In the genomic region with DNA sequence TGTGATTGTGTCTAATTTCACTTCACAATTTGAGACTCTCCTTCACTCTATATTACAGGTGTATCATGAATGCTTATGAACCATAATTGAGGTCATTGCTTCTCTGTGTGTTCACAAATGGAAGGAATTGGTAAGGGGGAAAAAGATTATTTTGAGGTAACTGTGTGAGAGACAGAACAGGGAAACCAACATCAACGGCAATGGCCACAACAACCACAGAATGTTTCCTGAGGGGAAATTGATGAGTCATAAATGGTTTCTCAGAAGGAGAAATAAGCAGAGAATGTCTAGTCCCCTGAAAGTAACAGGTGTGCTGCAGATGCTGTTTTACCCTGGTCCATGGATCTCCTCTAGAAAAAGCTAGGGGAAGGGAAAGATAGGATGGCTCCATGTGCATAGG, we compare ENCODE assay signal across 10 cellular contexts.
DNase-seq lines count a peak whose midpoint lies in the region; ATAC-seq, FAIRE-seq and TF ChIP-seq lines count a peak whose summit lies in the region.
"Had no signal": no experiment of that assay in that cellular context is flagged by ENCODE, and none has a peak within 500 bp of the region (broad histone marks: within the 10 kb centered on the region; RNA-seq: fewer than 3 reads in every experiment).

No MANE protein-coding gene starts in this region.

- peaks cover 7% of the 10 kb centered on the region for H3K9me3 Mint-ChIP-seq in T-helper 2 cell treated with Interferon-gamma antibody and Interleukin-4, amounts not matched to agents 5 μg/mL and 100 μg/mL, for 36 hours
- H3K9me3 Mint-ChIP-seq in CD4-positive, alpha-beta memory T cell: peaks cover 0 to 7% (median 1%) of the 10 kb centered on the region in 8 donors

- H3K4me3 ChIP-seq in DND-41 (ENCODE audit: low read depth in 1 of 2, low read length in 2 of 2) (peak overlapping the region in 1 of 2 experiments; percentile 15; a peak in 2 of 4 replicates), pancreas (no peak overlapping the region)
- no peak overlapping the region for H3K4me3 ChIP-seq in CD4-positive, alpha-beta memory T cell (ENCODE audit: low read length in 2 of 2)
- H3K4me3 ChIP-seq: cardiac muscle cell, PC-9 had no signal

- CTCF ChIA-PET in CD4-positive, alpha-beta memory T cell (lab: Charles Lee; ENCODE audit: partially characterized antibody): no interaction called here

- peak overlapping the region; percentile 54 for H3K4me2 ChIP-seq in DND-41 (ENCODE audit: insufficient read depth, low read length)
- H3K4me2 ChIP-seq: PC-9 had no signal

- no peak overlapping the region for H3K27ac Mint-ChIP-seq in T-helper 2 cell treated with Interferon-gamma antibody and Interleukin-4, amounts not matched to agents 5 μg/mL and 100 μg/mL, for 36 hours
- no peak overlapping the region for H3K27ac Mint-ChIP-seq in CD4-positive, alpha-beta memory T cell

- peak overlapping the region; percentile 18; the same call in 1 of the 2 replicates for H2AFZ ChIP-seq in DND-41 (ENCODE audit: low read depth, low read length)
- H2AFZ ChIP-seq: PC-9 had no signal

- H3K79me2 ChIP-seq in DND-41 (ENCODE audit: insufficient read depth, low read length): no peaks in the 10 kb centered on the region

- H3K27ac ChIP-seq in DND-41 (ENCODE audit: low read length) (peak overlapping the region; percentile 84), pancreas (no peak overlapping the region), substantia nigra (ENCODE audit: low read depth, low read length, poor library complexity, severe bottlenecking) (no peak overlapping the region)
- no peak overlapping the region for H3K27ac ChIP-seq in CD4-positive, alpha-beta memory T cell (ENCODE audit: low read depth, low read length)
- H3K27ac ChIP-seq: cardiac muscle cell, PC-9 had no signal

- H3K36me3 ChIP-seq in DND-41 (ENCODE audit: insufficient read depth, low read length) (no peaks in the 10 kb centered on the region), pancreas (no peaks in the 10 kb centered on the region)
- H3K36me3 ChIP-seq in CD4-positive, alpha-beta memory T cell (ENCODE audit: insufficient read depth, low read length): no peaks in the 10 kb centered on the region
- H3K36me3 ChIP-seq: cardiac muscle cell had no signal

- ATAC-seq in DND-41 (ENCODE audit: insufficient read depth, low read depth) (peak; percentile 84), GM19328 (IDR thresholded peaks at IDR 0.05; ENCODE audit: unreplicated experiment) (peak; percentile 80), HG03045 (IDR thresholded peaks at IDR 0.05; ENCODE audit: unreplicated experiment) (peak; percentile 94), pancreas (no peak)

- H3K9me3 ChIP-seq in DND-41 (ENCODE audit: insufficient read depth, low read length, severe bottlenecking): no peaks in the 10 kb centered on the region
- H3K9me3 ChIP-seq in CD4-positive, alpha-beta memory T cell (ENCODE audit: control insufficient read depth in 1 of 2, low read length in 2 of 2): no peaks in the 10 kb centered on the region
- no peaks in the 10 kb centered on the region for H3K9me3 ChIP-seq in pancreas

- intact Hi-C loops in CD4-positive, alpha-beta memory T cell (cut with micrococcal nuclease): no loop called here
- intact Hi-C loops in pancreas (cut with DNase I): no loop called here

- peak overlapping the region; percentile 64 for H3K4me3 Mint-ChIP-seq in T-helper 2 cell treated with Interferon-gamma antibody and Interleukin-4, amounts not matched to agents 5 μg/mL and 100 μg/mL, for 36 hours
- no peak overlapping the region for H3K4me3 Mint-ChIP-seq in CD4-positive, alpha-beta memory T cell

- POLR2A ChIA-PET in CD4-positive, alpha-beta memory T cell (lab: Charles Lee; ENCODE audit: partially characterized antibody): no interaction called here

- H3K4me1 Mint-ChIP-seq in T-helper 2 cell treated with Interferon-gamma antibody and Interleukin-4, amounts not matched to agents 5 μg/mL and 100 μg/mL, for 36 hours (ENCODE audit: low read depth): peaks cover 42% of the 10 kb centered on the region
- H3K4me1 Mint-ChIP-seq in CD4-positive, alpha-beta memory T cell: peaks cover 0 to 11% (median 9%) of the 10 kb centered on the region in 4 donors

- DNase-seq in DND-41 (peak; percentile 81), pancreas (no peak), substantia nigra (lab: John Stamatoyannopoulos, UW) (no peak), NCI-H146 (lab: John Stamatoyannopoulos, UW) (no peak)
- DNase-seq in T-helper 2 cell treated with Interferon-gamma antibody and Interleukin-4, amounts not matched to agents 5 μg/mL and 100 μg/mL, for 36 hours (ENCODE audit: low spot score): peak; percentile 64
- DNase-seq in CD4-positive, alpha-beta memory T cell: no peak
- DNase-seq: PC-9 had no signal

- H3K27me3 ChIP-seq in DND-41 (ENCODE audit: insufficient read depth, low read length, poor library complexity): no peaks in the 10 kb centered on the region
- no peaks in the 10 kb centered on the region for H3K27me3 ChIP-seq in CD4-positive, alpha-beta memory T cell (ENCODE audit: insufficient read depth, low read length)
- no peaks in the 10 kb centered on the region for H3K27me3 ChIP-seq in pancreas
- H3K27me3 ChIP-seq: cardiac muscle cell had no signal

- peak overlapping the region; percentile 37 for H3K9ac ChIP-seq in DND-41 (ENCODE audit: low read depth, low read length)

- 57 to 72% methylated on average over 1 of the region's 1 CpG for WGBS in pancreas, 2 donors

- TF ChIP-seq CTCF in DND-41 (IDR thresholded peaks at IDR 0.05; ENCODE audit: borderline replicate concordance, extremely low read depth, low read length, poor library complexity, severe bottlenecking) (no peak), pancreas (IDR thresholded peaks at IDR 0.05) (no peak)

- peaks cover 58% of the 10 kb centered on the region for H3K27me3 Mint-ChIP-seq in T-helper 2 cell treated with Interferon-gamma antibody and Interleukin-4, amounts not matched to agents 5 μg/mL and 100 μg/mL, for 36 hours (ENCODE audit: low read depth)
- peaks cover 10 to 14% of the 10 kb centered on the region in 2 donors for H3K27me3 Mint-ChIP-seq in CD4-positive, alpha-beta memory T cell

- FAIRE-seq in pancreas (lab: Jason Lieb, UNC): no peak

- H4K20me1 ChIP-seq in DND-41 (ENCODE audit: insufficient read depth, low read length): no peaks in the 10 kb centered on the region

- H3K36me3 Mint-ChIP-seq in T-helper 2 cell treated with Interferon-gamma antibody and Interleukin-4, amounts not matched to agents 5 μg/mL and 100 μg/mL, for 36 hours (ENCODE audit: low read depth): peaks cover 3% of the 10 kb centered on the region
- no peaks in the 10 kb centered on the region for H3K36me3 Mint-ChIP-seq in CD4-positive, alpha-beta memory T cell

- peaks cover 78% of the 10 kb centered on the region for H3K4me1 ChIP-seq in DND-41 (ENCODE audit: insufficient read depth, low read length)
- H3K4me1 ChIP-seq in CD4-positive, alpha-beta memory T cell (ENCODE audit: insufficient read depth, low read length): peaks cover 5% of the 10 kb centered on the region
- no peaks in the 10 kb centered on the region for H3K4me1 ChIP-seq in pancreas

Comparison
In these comparisons a context has a peak if more than half of its experiments do, and no peak if none do; other contexts are left out.
1. ATAC-seq: peak in DND-41 (single experiment), GM19328 (single experiment) and HG03045 (single experiment); none in pancreas (0 of 4).
2. DNase-seq: peak in DND-41 (single experiment) and T-helper 2 cell treated with Interferon-gamma antibody and Interleukin-4, amounts not matched to agents 5 μg/mL and 100 μg/mL, for 36 hours (single experiment); none in CD4-positive, alpha-beta memory T cell (0 of 5), pancreas (0 of 6), substantia nigra (0 of 49) and NCI-H146 (single experiment).